ENCODE assay signal across 8 cellular contexts in the genomic region with DNA sequence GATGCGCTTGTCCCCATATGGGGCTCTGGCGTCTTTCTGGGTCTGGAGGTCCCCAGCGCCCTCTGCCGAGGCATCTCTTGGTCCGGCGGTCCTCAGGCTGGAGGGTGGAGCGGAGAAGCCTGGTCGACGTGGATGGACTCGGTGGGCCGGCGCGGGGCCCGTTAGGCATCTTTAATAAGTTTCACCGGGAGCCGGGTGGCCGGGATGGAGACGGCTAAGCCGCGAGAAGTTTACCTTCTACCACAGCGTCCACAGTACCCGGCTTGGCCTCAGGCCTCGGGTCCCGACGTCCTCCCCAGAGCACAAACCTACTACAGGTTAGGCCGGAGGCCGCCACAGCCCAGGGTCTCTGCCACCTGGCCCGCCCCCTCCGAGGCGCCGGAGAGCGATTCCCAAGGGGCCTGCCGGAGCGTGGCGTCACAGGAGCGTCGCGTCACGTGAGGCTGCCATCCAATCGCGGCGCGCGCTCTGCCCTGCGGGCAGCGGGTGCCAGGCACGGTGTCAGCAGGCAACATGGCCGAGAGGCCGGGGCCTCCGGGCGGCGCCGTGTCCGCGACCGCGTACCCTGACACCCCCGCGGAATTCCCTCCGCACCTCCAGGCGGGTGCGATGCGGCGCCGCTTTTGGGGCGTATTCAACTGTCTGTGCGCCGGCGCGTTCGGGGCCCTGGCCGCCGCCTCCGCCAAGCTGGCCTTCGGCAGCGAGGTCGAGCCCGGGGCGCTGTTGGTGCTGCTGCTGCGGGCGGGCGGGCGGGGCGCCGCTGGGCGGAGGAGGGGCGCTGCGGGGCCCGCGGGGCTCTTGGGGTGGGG. TPM values are rescaled to one million over a fixed set of nuclear protein-coding genes. Genes with fewer than 3 reads are reported as not detected.
A peak's percentile ranks its signal among the peaks of the same experiment; 100 is the strongest.
DNase-seq lines count a peak whose midpoint lies in the region; ATAC-seq, FAIRE-seq and TF ChIP-seq lines count a peak whose summit lies in the region.

TSS of gene TMEM42 (plus strand) at position 501 of the 809 bp plus-strand sequence. CDS start at position 514, 13 bp downstream.

- DNase-seq in NCI-H2227 treated with DMSO at 0.1 percent for 48 hours (lab: John Stamatoyannopoulos, UW) (peak; percentile 75), cerebellar nuclear complex (lab: John Stamatoyannopoulos, UW) (peak; percentile 5 to 39), keratinocyte (ENCODE audit: low read depth, low spot score) (no peak)
- peak; percentile 89 for DNase-seq in activated CD4-positive, CD25-positive, alpha-beta regulatory T cell treated with anti-CD3 and anti-CD28 coated beads, Interleukin-2, amount 50 U/mL, for 72 hours
- peak; percentile 77 to 80 for DNase-seq in stimulated activated CD4-positive, alpha-beta T cell treated with anti-CD3 and anti-CD28 coated beads, Interleukin-15, amount 100 ng/mL, for 1 hour (ENCODE audit: low read depth in 1 of 2, low spot score in 1 of 2)

- H4K20me1 ChIP-seq in keratinocyte (ENCODE audit: control insufficient read depth, extremely low read depth, insufficient read depth, low read length), result no peaks in the 10 kb centered on the region

- H3K4me3 ChIP-seq in ACC112 (ENCODE audit: low read depth, low read length) (peak within 1 kb of the TSS; percentile 81), keratinocyte (ENCODE audit: control insufficient read depth in 2 of 3, extremely low read depth in 1 of 3, insufficient read depth in 2 of 3, low read depth in 1 of 3, low read length in 3 of 3) (peak within 1 kb of the TSS; percentile 59 to 74 (median 74))

- no peak for FAIRE-seq in keratinocyte (lab: Jason Lieb, UNC)

- H3K4me1 ChIP-seq in ACC112 (ENCODE audit: control insufficient read depth, insufficient read depth, low read length, unreplicated experiment) (peaks cover 6% of the 10 kb centered on the region), keratinocyte (ENCODE audit: control insufficient read depth, extremely low read depth, insufficient read depth, low read length) (peaks cover 10% of the 10 kb centered on the region)

- H2AFZ ChIP-seq in ACC112 (ENCODE audit: low read length, unreplicated experiment) (peak within 1 kb of the TSS; percentile 48), keratinocyte (ENCODE audit: control insufficient read depth, low read length) (peak within 1 kb of the TSS; percentile 89)

- peak in 2 of 3 experiments; percentile 10 to 13 for TF ChIP-seq CTCF in keratinocyte (optimal IDR thresholded peaks at IDR 0.05 in 1 of 3, IDR thresholded peaks at IDR 0.05 in 1 of 3, conservative IDR thresholded peaks at IDR 0.05 in 1 of 3; ENCODE audit: extremely low read depth in 1 of 3, insufficient read depth in 2 of 3, low read length in 3 of 3)

- H3K27ac ChIP-seq in ACC112 (ENCODE audit: low read depth, low read length) (peak within 1 kb of the TSS; percentile 74), keratinocyte (ENCODE audit: control insufficient read depth, insufficient read depth, low read length) (peak within 1 kb of the TSS; percentile 80)

- H3K79me2 ChIP-seq in ACC112 (ENCODE audit: control insufficient read depth, insufficient read depth, low read length, unreplicated experiment), result peaks cover 21% of the 10 kb centered on the region
- H3K79me2 ChIP-seq in keratinocyte (ENCODE audit: control insufficient read depth, insufficient read depth, low read length), result no peaks in the 10 kb centered on the region

- no peaks in the 10 kb centered on the region for H3K9me1 ChIP-seq in keratinocyte (ENCODE audit: control insufficient read depth, extremely low read depth, insufficient read depth, low read length)

- H3K4me2 ChIP-seq in keratinocyte (ENCODE audit: control insufficient read depth, extremely low read depth, insufficient read depth, low read depth, low read length), result peak within 1 kb of the TSS; percentile 90

- H3K36me3 ChIP-seq in ACC112 (ENCODE audit: insufficient read depth, low read length), result peaks cover 19% of the 10 kb centered on the region; the same call in 1 of the 2 replicates
- H3K36me3 ChIP-seq in keratinocyte (ENCODE audit: control insufficient read depth in 2 of 2, extremely low read depth in 1 of 2, insufficient read depth in 2 of 2, low read length in 2 of 2), result peaks cover 2 to 4% of the 10 kb centered on the region in 2 experiments

- H3K9ac ChIP-seq in keratinocyte (ENCODE audit: control insufficient read depth, extremely low read depth, insufficient read depth, low read length), result peak within 1 kb of the TSS; percentile 80

- ATAC-seq in GM18520 (IDR thresholded peaks at IDR 0.05; ENCODE audit: unreplicated experiment), result peak; percentile 93
- peak; percentile 90 for ATAC-seq in HG03064 (IDR thresholded peaks at IDR 0.05; ENCODE audit: low read depth, unreplicated experiment)

- dilution Hi-C loops in keratinocyte (cut with MboI; ENCODE audit: extremely low pct_ligation_motif_present, low sequenced_read_pairs), result no loop called here

- no peaks in the 10 kb centered on the region for H3K27me3 ChIP-seq in ACC112 (ENCODE audit: insufficient read depth, low read length)
- no peaks in the 10 kb centered on the region for H3K27me3 ChIP-seq in keratinocyte (ENCODE audit: control insufficient read depth, extremely low read depth, insufficient read depth, low read length)

- H3K9me3 ChIP-seq in keratinocyte (ENCODE audit: control insufficient read depth, low read depth, low read length), result no peaks in the 10 kb centered on the region

RNA-seq across cellular contexts. Expression of gene TMEM42, which starts in this region (rescaled TPM):
- 15.0 to 25.2 TPM (median 19.5 TPM) in 3 replicates for polyA plus RNA-seq in keratinocyte
- polyA plus RNA-seq in keratinocyte (2011; ENCODE audit: low read depth), result 6.0 TPM
- 18.5 and 19.1 TPM in 2 replicates for polyA plus RNA-seq in keratinocyte (2011; cell fraction: cytosol; rRNA removed)
- 21.3 and 22.2 TPM in 2 replicates for polyA plus RNA-seq in keratinocyte (2011; cell fraction: nucleus; rRNA removed)
- polyA plus RNA-seq in keratinocyte (2012; ENCODE audit: low replicate concordance), result 11.5 and 19.4 TPM in 2 replicates
- 5.4 to 11.3 TPM (median 7.2 TPM) in 3 replicates for polyA minus RNA-seq in keratinocyte
- polyA minus RNA-seq in keratinocyte (2011; cell fraction: cytosol; rRNA and poly(A)+ RNA removed), result 16.7 TPM
- polyA minus RNA-seq in keratinocyte (2011; cell fraction: nucleus; rRNA and poly(A)+ RNA removed), result 3.8 and 4.3 TPM in 2 replicates
